In the genomic region with DNA sequence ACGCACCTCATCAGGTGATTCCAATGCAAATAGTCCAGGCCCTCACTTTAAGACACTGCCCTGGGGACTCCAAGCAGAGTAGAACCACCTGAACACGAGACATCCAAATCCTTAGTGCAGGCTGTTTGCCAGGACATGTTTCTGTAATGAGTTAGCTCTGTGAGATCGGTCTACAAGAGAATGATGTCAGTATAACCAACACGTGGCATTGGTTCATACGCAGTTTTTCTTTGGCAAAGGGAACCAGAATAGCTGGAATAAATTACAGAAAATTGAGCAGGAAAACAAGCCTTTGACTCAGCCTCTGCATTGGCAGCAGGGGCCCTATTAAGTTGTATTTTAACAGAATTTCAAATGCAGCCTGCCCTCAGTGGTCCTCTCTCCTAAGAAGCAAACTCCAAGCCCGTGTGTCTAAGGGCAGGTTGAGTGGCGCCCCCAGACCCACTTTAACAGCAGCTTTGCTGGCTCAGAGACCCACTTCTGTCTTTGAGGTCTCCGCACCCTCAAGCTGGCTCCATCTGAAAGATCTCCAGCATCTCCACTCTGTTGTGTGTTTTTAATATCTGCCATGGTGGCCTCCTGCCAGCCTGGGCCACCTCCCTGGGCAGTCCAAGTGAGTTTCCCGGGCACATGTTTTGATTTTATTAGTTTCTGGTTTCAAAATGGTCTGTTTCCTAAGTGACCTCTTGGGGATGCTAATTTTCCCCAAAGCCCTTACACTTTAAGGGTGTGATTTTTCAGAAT, we compare ENCODE assay signal across 1 cellular context.
TF ChIP-seq lines count a peak whose summit lies in the region.

No MANE protein-coding gene starts in this region.

TF ChIP-seq in HepG2, 621 proteins besides CTCF, POLR2A, EP300 and RAD21 (continued from another document):
- TF ChIP-seq, protein P1, sequence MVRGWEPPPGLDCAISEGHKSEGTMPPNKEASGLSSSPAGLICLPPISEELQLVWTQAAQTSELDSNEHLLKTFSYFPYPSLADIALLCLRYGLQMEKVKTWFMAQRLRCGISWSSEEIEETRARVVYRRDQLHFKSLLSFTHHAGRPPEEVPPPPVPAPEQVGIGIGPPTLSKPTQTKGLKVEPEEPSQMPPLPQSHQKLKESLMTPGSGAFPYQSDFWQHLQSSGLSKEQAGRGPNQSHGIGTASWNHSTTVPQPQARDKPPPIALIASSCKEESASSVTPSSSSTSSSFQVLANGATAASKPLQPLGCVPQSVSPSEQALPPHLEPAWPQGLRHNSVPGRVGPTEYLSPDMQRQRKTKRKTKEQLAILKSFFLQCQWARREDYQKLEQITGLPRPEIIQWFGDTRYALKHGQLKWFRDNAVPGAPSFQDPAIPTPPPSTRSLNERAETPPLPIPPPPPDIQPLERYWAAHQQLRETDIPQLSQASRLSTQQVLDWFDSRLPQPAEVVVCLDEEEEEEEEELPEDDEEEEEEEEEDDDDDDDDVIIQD (CRISPR knock-in tag; IDR thresholded peaks at IDR 0.05; ENCODE audit: low read depth): no peak
- TF ChIP-seq SP4 (CRISPR knock-in tag; IDR thresholded peaks at IDR 0.05) (no peak), ELF1 (CRISPR knock-in tag; IDR thresholded peaks at IDR 0.05) (no peak), BRD4 (CRISPR knock-in tag; IDR thresholded peaks at IDR 0.05) (no peak), RARA (CRISPR knock-in tag; IDR thresholded peaks at IDR 0.05) (no peak), EED (CRISPR knock-in tag; IDR thresholded peaks at IDR 0.05) (no peak), FOXK1 (CRISPR knock-in tag; IDR thresholded peaks at IDR 0.05; ENCODE audit: borderline replicate concordance, low read depth) (no peak), NFIC (IDR thresholded peaks at IDR 0.05; ENCODE audit: low read length) (no peak)
- TF ChIP-seq, protein P2, sequence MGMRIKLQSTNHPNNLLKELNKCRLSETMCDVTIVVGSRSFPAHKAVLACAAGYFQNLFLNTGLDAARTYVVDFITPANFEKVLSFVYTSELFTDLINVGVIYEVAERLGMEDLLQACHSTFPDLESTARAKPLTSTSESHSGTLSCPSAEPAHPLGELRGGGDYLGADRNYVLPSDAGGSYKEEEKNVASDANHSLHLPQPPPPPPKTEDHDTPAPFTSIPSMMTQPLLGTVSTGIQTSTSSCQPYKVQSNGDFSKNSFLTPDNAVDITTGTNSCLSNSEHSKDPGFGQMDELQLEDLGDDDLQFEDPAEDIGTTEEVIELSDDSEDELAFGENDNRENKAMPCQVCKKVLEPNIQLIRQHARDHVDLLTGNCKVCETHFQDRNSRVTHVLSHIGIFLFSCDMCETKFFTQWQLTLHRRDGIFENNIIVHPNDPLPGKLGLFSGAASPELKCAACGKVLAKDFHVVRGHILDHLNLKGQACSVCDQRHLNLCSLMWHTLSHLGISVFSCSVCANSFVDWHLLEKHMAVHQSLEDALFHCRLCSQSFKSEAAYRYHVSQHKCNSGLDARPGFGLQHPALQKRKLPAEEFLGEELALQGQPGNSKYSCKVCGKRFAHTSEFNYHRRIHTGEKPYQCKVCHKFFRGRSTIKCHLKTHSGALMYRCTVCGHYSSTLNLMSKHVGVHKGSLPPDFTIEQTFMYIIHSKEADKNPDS (CRISPR knock-in tag; IDR thresholded peaks at IDR 0.05): no peak
- TF ChIP-seq, protein P3, sequence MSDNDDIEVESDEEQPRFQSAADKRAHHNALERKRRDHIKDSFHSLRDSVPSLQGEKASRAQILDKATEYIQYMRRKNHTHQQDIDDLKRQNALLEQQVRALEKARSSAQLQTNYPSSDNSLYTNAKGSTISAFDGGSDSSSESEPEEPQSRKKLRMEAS (IDR thresholded peaks at IDR 0.05): no peak
- TF ChIP-seq, protein P4, sequence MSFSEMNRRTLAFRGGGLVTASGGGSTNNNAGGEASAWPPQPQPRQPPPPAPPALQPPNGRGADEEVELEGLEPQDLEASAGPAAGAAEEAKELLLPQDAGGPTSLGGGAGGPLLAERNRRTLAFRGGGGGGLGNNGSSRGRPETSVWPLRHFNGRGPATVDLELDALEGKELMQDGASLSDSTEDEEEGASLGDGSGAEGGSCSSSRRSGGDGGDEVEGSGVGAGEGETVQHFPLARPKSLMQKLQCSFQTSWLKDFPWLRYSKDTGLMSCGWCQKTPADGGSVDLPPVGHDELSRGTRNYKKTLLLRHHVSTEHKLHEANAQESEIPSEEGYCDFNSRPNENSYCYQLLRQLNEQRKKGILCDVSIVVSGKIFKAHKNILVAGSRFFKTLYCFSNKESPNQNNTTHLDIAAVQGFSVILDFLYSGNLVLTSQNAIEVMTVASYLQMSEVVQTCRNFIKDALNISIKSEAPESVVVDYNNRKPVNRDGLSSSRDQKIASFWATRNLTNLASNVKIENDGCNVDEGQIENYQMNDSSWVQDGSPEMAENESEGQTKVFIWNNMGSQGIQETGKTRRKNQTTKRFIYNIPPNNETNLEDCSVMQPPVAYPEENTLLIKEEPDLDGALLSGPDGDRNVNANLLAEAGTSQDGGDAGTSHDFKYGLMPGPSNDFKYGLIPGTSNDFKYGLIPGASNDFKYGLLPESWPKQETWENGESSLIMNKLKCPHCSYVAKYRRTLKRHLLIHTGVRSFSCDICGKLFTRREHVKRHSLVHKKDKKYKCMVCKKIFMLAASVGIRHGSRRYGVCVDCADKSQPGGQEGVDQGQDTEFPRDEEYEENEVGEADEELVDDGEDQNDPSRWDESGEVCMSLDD (CRISPR knock-in tag; IDR thresholded peaks at IDR 0.05; ENCODE audit: borderline replicate concordance): no peak
